Comparison of ENCODE assay signal across 10 cellular contexts in the genomic region with DNA sequence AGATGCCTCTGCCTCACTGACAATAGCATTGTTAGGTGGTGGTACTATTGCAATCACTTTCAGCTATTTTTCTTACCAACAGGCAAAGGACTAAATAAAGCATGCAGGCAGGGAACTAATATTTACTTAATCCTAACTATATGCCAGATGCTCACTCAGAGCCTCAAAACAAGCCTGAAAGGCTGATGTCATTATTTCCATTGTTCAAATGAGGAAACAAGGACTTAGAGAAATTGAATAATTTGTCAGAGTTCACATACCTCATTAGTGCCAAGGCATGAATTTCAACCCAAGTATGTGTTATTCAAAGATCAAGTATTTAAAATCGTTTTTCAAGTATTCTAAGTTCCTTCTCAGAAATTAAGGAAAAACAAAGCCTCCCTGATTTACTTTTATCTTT.
DNase-seq lines count a peak whose midpoint lies in the region; ATAC-seq lines count a peak whose summit lies in the region.
"Had no signal": no experiment of that assay in that cellular context is flagged by ENCODE, and none has a peak within 500 bp of the region (broad histone marks: within the 10 kb centered on the region; RNA-seq: fewer than 3 reads in every experiment).

No MANE protein-coding gene starts in this region.

- ATAC-seq in HG03571 (IDR thresholded peaks at IDR 0.05; ENCODE audit: unreplicated experiment) = no peak
- ATAC-seq in stimulated activated naive CD8-positive, alpha-beta T cell treated with anti-CD3 and anti-CD28 coated beads, Interleukin-15, Interleukin-2, amounts not matched to agents 100 U/mL and 50 U/mL, for 24 hours = no peak

- peak; percentile 6 for DNase-seq in COR-L47 (lab: John Stamatoyannopoulos, UW)
- peak; percentile 3 for DNase-seq in GM04504 (ENCODE audit: low read depth)
- DNase-seq in SHP77 treated with DMSO at 0.1 percent for 48 hours (lab: John Stamatoyannopoulos, UW) = peak; percentile 39
- peak; percentile 37 for DNase-seq in glomerular visceral epithelial cell (ENCODE audit: extremely low spot score)
- no peak for DNase-seq in HUDEP-2 (lab: John Stamatoyannopoulos, UW; ENCODE audit: unreplicated experiment in 76 of 76)
- DNase-seq in posterior vena cava (ENCODE audit: low spot score) = no peak
- no peak for DNase-seq in stimulated activated naive CD8-positive, alpha-beta T cell treated with anti-CD3 and anti-CD28 coated beads, Interleukin-15, Interleukin-2, amounts not matched to agents 100 U/mL and 50 U/mL, for 24 hours
- DNase-seq: brain microvascular endothelial cell, midbrain had no signal

- intact Hi-C loops in posterior vena cava (cut with DNase I) = no loop called here

Comparison
In these comparisons a context has a peak if more than half of its experiments do, and no peak if none do; other contexts are left out.
1. DNase-seq: peak in COR-L47 (single experiment), GM04504 (single experiment), SHP77 treated with DMSO at 0.1 percent for 48 hours (single experiment) and glomerular visceral epithelial cell (single experiment); none in HUDEP-2 (0 of 76), posterior vena cava (single experiment) and stimulated activated naive CD8-positive, alpha-beta T cell treated with anti-CD3 and anti-CD28 coated beads, Interleukin-15, Interleukin-2, amounts not matched to agents 100 U/mL and 50 U/mL, for 24 hours (single experiment).